Comparison of ENCODE assay signal across 8 cellular contexts in the genomic region with DNA sequence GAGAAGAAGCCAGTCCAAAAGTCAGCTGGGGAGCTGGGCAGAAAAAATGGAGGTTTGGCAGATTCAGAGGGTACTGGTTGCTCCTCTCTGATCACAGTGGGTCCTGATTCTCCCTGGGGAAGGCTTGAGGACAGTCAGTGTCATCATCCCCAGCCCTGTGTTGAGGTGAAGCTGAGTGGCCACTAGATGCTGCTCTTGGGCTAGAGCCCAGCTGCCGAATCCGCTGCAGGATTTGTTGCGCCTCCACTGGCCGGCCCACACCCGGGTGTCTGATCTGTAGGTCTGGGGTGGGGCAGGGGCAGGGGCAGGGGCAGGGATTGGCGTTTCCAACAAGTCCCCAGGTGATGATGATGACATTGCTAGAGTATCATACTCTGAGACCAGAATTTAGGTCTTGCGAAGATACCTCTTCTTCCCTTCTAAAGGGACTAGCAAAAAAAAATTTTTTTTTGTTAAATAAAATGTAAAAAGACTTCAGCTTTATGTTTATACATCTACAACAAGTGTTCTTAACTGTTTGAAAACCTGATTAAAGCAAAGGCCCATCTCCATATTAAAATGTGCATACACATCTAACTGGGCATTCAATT.
DNase-seq lines count a peak whose midpoint lies in the region; ATAC-seq, FAIRE-seq and TF ChIP-seq lines count a peak whose summit lies in the region.

No MANE protein-coding gene starts in this region.

- TF ChIP-seq POLR2A in GM12878 (IDR thresholded peaks at IDR 0.05; ENCODE audit: low read depth, low read length) = no peak
- no peak for TF ChIP-seq POLR2A in tibial nerve (IDR thresholded peaks at IDR 0.05)

- peaks cover 14% of the 10 kb centered on the region for H3K36me3 Mint-ChIP-seq in activated CD8-positive, alpha-beta T cell treated with anti-CD3 and anti-CD28 coated beads for 36 hours (ENCODE audit: low read depth)
- peaks cover 6% of the 10 kb centered on the region for H3K36me3 Mint-ChIP-seq in activated CD8-positive, alpha-beta T cell treated with anti-CD3 and anti-CD28 coated beads, Interleukin-2, amount 10 ng/mL, durations not matched to agents 7 days and 5 days (ENCODE audit: low read depth)

- in situ Hi-C loops in GM12878 (cut with MboI) = loop anchor here (5.0 kb wide), 1 partner anchor 150 kb away; no protein-coding TSS in a partner anchor

- H3K9me3 ChIP-seq in GM12878 (replicated peaks; ENCODE audit: control insufficient read depth, insufficient read depth, low read length) = no peaks in the 10 kb centered on the region
- H3K9me3 ChIP-seq in tibial nerve = no peaks in the 10 kb centered on the region

- H4K20me1 ChIP-seq in GM12878 (ENCODE audit: control insufficient read depth, insufficient read depth) = no peaks in the 10 kb centered on the region

- SMC1A ChIA-PET in GM12878 (lab: Charles Lee; ENCODE audit: uncharacterized antibody, unreplicated experiment) = interaction anchor here (0.8 to 6.4 kb wide), 8 partner anchors 16 to 392 kb away, joined by 3 to 81 read pairs (median 5); no protein-coding TSS in a partner anchor

- no peak for FAIRE-seq in GM12878 (lab: Jason Lieb, UNC)

- H3K4me1 ChIP-seq in GM12878 (ENCODE audit: control insufficient read depth, insufficient read depth, low read length) (no peaks in the 10 kb centered on the region), tibial nerve (peaks cover 0 to 5% (median 0%) of the 10 kb centered on the region in 4 donors)

- H3K4me3 ChIP-seq in GM12878 = no peak overlapping the region
- no peak overlapping the region for H3K4me3 ChIP-seq in tibial nerve

- H3K79me2 ChIP-seq in GM12878 (ENCODE audit: control insufficient read depth, insufficient read depth, low read length) = no peaks in the 10 kb centered on the region

- H3K27me3 Mint-ChIP-seq in activated CD8-positive, alpha-beta T cell treated with anti-CD3 and anti-CD28 coated beads for 36 hours = no peaks in the 10 kb centered on the region
- H3K27me3 Mint-ChIP-seq in activated CD8-positive, alpha-beta T cell treated with anti-CD3 and anti-CD28 coated beads, Interleukin-2, amount 10 ng/mL, durations not matched to agents 7 days and 5 days (ENCODE audit: low read depth) = no peaks in the 10 kb centered on the region

- H3K27me3 ChIP-seq in GM12878 (replicated peaks in 1 of 2; ENCODE audit: control insufficient read depth in 2 of 2, insufficient read depth in 2 of 2, low read length in 1 of 2) (no peaks in the 10 kb centered on the region), tibial nerve (no peaks in the 10 kb centered on the region)

- CTCF ChIA-PET in activated CD8-positive, alpha-beta T cell treated with anti-CD3 and anti-CD28 coated beads for 36 hours (lab: Charles Lee) = interaction anchor here (0.8 to 12.7 kb wide), 8 partner anchors 9 to 249 kb away, joined by 3 to 152 read pairs (median 10); no protein-coding TSS in a partner anchor
- CTCF ChIA-PET in activated CD8-positive, alpha-beta T cell treated with anti-CD3 and anti-CD28 coated beads, Interleukin-2, amount 10 ng/mL, durations not matched to agents 7 days and 5 days (lab: Charles Lee) = interaction anchor here (0.9 to 13.0 kb wide), 11 partner anchors 9 to 220 kb away, joined by 3 to 163 read pairs (median 4); a partner anchor contains a TSS
- CTCF ChIA-PET in GM12878 (lab: Yijun Ruan, JAX) = interaction anchor here (0.9 to 15.7 kb wide), 7 partner anchors 10 to 177 kb away, joined by 3 to 462 read pairs (median 4); no protein-coding TSS in a partner anchor

- TF ChIP-seq CTCF in activated CD8-positive, alpha-beta T cell treated with anti-CD3 and anti-CD28 coated beads for 36 hours (IDR thresholded peaks at IDR 0.05) = no peak
- TF ChIP-seq CTCF in GM12878 (IDR thresholded peaks at IDR 0.05 in 2 of 3, conservative IDR thresholded peaks at IDR 0.05 in 1 of 3; ENCODE audit: control insufficient read depth in 2 of 3, extremely low read depth in 1 of 3, insufficient read depth in 1 of 3, low read depth in 3 of 3, low read length in 3 of 3) (peak; percentile 27 to 34 (median 31); a peak in 3 of 6 replicates), tibial nerve (IDR thresholded peaks at IDR 0.05) (peak; percentile 40 to 72 (median 59))

- intact Hi-C loops in activated CD8-positive, alpha-beta T cell treated with anti-CD3 and anti-CD28 coated beads for 36 hours (cut with micrococcal nuclease) = no loop called here
- intact Hi-C loops in GM12878 (cut with micrococcal nuclease; ENCODE audit: unreplicated experiment) = no loop called here

- H3K36me3 ChIP-seq in GM12878 (ENCODE audit: control insufficient read depth in 2 of 2, insufficient read depth in 2 of 2, low read length in 1 of 2) (peaks cover 7 to 32% of the 10 kb centered on the region in 2 experiments; a peak in 3 of 4 replicates), tibial nerve (peaks cover 0 to 8% (median 0%) of the 10 kb centered on the region in 3 donors)

- H3K27ac Mint-ChIP-seq in activated CD8-positive, alpha-beta T cell treated with anti-CD3 and anti-CD28 coated beads for 36 hours = no peak overlapping the region
- H3K27ac Mint-ChIP-seq in activated CD8-positive, alpha-beta T cell treated with anti-CD3 and anti-CD28 coated beads, Interleukin-2, amount 10 ng/mL, durations not matched to agents 7 days and 5 days = no peak overlapping the region

- no peaks in the 10 kb centered on the region for H3K9me3 Mint-ChIP-seq in activated CD8-positive, alpha-beta T cell treated with anti-CD3 and anti-CD28 coated beads for 36 hours
- H3K9me3 Mint-ChIP-seq in activated CD8-positive, alpha-beta T cell treated with anti-CD3 and anti-CD28 coated beads, Interleukin-2, amount 10 ng/mL, durations not matched to agents 7 days and 5 days (ENCODE audit: insufficient read depth) = no peaks in the 10 kb centered on the region

- no peak overlapping the region for H3K27ac ChIP-seq in GM12878 (ENCODE audit: control insufficient read depth, insufficient read depth)
- H3K27ac ChIP-seq in tibial nerve = no peak overlapping the region

- H3K9ac ChIP-seq in GM12878 (ENCODE audit: control insufficient read depth, insufficient read depth, low read length) = no peak overlapping the region

- TF ChIP-seq RAD21 in GM12878 (IDR thresholded peaks at IDR 0.05; ENCODE audit: insufficient read depth, low read depth, low read length) = peak; percentile 24

- peak; percentile 58 for ATAC-seq in activated CD8-positive, alpha-beta T cell treated with anti-CD3 and anti-CD28 coated beads for 36 hours
- no peak for ATAC-seq in activated CD8-positive, alpha-beta T cell treated with anti-CD3 and anti-CD28 coated beads, Interleukin-2, amount 10 ng/mL, durations not matched to agents 7 days and 5 days
- peak; percentile 46 for ATAC-seq in GM12878
- no peak for ATAC-seq in HG02610 (IDR thresholded peaks at IDR 0.05; ENCODE audit: unreplicated experiment)

- no peaks in the 10 kb centered on the region for H3K4me1 Mint-ChIP-seq in activated CD8-positive, alpha-beta T cell treated with anti-CD3 and anti-CD28 coated beads for 36 hours (ENCODE audit: low read depth)
- no peaks in the 10 kb centered on the region for H3K4me1 Mint-ChIP-seq in activated CD8-positive, alpha-beta T cell treated with anti-CD3 and anti-CD28 coated beads, Interleukin-2, amount 10 ng/mL, durations not matched to agents 7 days and 5 days (ENCODE audit: low read depth)

- POLR2A ChIA-PET in activated CD8-positive, alpha-beta T cell treated with anti-CD3 and anti-CD28 coated beads for 36 hours (lab: Charles Lee) = interaction anchor here (1.0 kb wide), 1 partner anchor 23 kb away, joined by 3 read pairs; no protein-coding TSS in a partner anchor
- POLR2A ChIA-PET in activated CD8-positive, alpha-beta T cell treated with anti-CD3 and anti-CD28 coated beads, Interleukin-2, amount 10 ng/mL, durations not matched to agents 7 days and 5 days (lab: Charles Lee) = interaction anchor here (0.9 kb wide), 1 partner anchor 153 kb away, joined by 3 read pairs; no protein-coding TSS in a partner anchor
- POLR2A ChIA-PET in GM12878 (lab: Charles Lee) = interaction anchor here (0.6 kb wide), 1 partner anchor 27 kb away, joined by 3 read pairs; no protein-coding TSS in a partner anchor

- TF ChIP-seq EP300 in GM12878 (IDR thresholded peaks at IDR 0.05; ENCODE audit: borderline replicate concordance in 1 of 2, control insufficient read depth in 1 of 2, low read depth in 2 of 2, low read length in 2 of 2) (no peak), tibial nerve (IDR thresholded peaks at IDR 0.05) (no peak)

- H2AFZ ChIP-seq in GM12878 (ENCODE audit: control insufficient read depth, low read depth, low read length) = no peak overlapping the region

- no TSS peak for BruUV-seq in GM12878 (replicated peaks; lab: Mats Ljungman, UMichigan)

- 96% methylated on average over 6 of the region's 7 CpGs for WGBS in GM12878 (ENCODE audit: insufficient coverage, insufficient replicate concordance, low lambda C conversion rate, missing lambda C conversion rate)
- 19 to 57% methylated on average over 7 of the region's 7 CpGs for WGBS in tibial nerve, 2 donors

- RAD21 ChIA-PET in GM12878 (lab: Charles Lee; ENCODE audit: unreplicated experiment) = interaction anchor here (0.9 to 12.6 kb wide), 3 partner anchors 8 to 155 kb away, joined by 3 to 137 read pairs (median 5); no protein-coding TSS in a partner anchor

- no peak overlapping the region for H3K4me3 Mint-ChIP-seq in activated CD8-positive, alpha-beta T cell treated with anti-CD3 and anti-CD28 coated beads for 36 hours
- no peak overlapping the region for H3K4me3 Mint-ChIP-seq in activated CD8-positive, alpha-beta T cell treated with anti-CD3 and anti-CD28 coated beads, Interleukin-2, amount 10 ng/mL, durations not matched to agents 7 days and 5 days

- H3K4me2 ChIP-seq in GM12878 (ENCODE audit: control insufficient read depth, insufficient read depth) = no peak overlapping the region

- DNase-seq in activated CD8-positive, alpha-beta T cell treated with anti-CD3 and anti-CD28 coated beads for 36 hours = peak; percentile 32
- DNase-seq in activated CD8-positive, alpha-beta T cell treated with anti-CD3 and anti-CD28 coated beads, Interleukin-2, amount 10 ng/mL, durations not matched to agents 7 days and 5 days = no peak
- DNase-seq in NCI-H2196 treated with DMSO at 0.1 percent for 48 hours (lab: John Stamatoyannopoulos, UW; ENCODE audit: unreplicated experiment) (peak; percentile 65), GM12878 (ENCODE audit: low read depth, low spot score) (no peak), iris pigment epithelial cell (ENCODE audit: low read depth) (peak; percentile 77), tibial nerve (ENCODE audit: low spot score in 2 of 2) (peak in 1 of 2 donors; percentile 26), T-helper 9 cell (no peak)

TF ChIP-seq in GM12878, 131 proteins besides CTCF, POLR2A, EP300 and RAD21 (continues in another document):
- TF ChIP-seq, protein P1, sequence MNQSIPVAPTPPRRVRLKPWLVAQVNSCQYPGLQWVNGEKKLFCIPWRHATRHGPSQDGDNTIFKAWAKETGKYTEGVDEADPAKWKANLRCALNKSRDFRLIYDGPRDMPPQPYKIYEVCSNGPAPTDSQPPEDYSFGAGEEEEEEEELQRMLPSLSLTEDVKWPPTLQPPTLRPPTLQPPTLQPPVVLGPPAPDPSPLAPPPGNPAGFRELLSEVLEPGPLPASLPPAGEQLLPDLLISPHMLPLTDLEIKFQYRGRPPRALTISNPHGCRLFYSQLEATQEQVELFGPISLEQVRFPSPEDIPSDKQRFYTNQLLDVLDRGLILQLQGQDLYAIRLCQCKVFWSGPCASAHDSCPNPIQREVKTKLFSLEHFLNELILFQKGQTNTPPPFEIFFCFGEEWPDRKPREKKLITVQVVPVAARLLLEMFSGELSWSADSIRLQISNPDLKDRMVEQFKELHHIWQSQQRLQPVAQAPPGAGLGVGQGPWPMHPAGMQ (IDR thresholded peaks at IDR 0.05; ENCODE audit: borderline replicate concordance) = no peak

Comparison
In these comparisons a context has a peak if more than half of its experiments do, and no peak if none do; other contexts are left out.
1. ATAC-seq: peak in activated CD8-positive, alpha-beta T cell treated with anti-CD3 and anti-CD28 coated beads for 36 hours (single experiment) and GM12878 (single experiment); none in activated CD8-positive, alpha-beta T cell treated with anti-CD3 and anti-CD28 coated beads, Interleukin-2, amount 10 ng/mL, durations not matched to agents 7 days and 5 days (single experiment) and HG02610 (single experiment).
2. DNase-seq: peak in activated CD8-positive, alpha-beta T cell treated with anti-CD3 and anti-CD28 coated beads for 36 hours (single experiment), NCI-H2196 treated with DMSO at 0.1 percent for 48 hours (single experiment) and iris pigment epithelial cell (single experiment); none in activated CD8-positive, alpha-beta T cell treated with anti-CD3 and anti-CD28 coated beads, Interleukin-2, amount 10 ng/mL, durations not matched to agents 7 days and 5 days (single experiment), GM12878 (single experiment) and T-helper 9 cell (single experiment).